ENCODE assay signal across 27 cellular contexts in the genomic region with DNA sequence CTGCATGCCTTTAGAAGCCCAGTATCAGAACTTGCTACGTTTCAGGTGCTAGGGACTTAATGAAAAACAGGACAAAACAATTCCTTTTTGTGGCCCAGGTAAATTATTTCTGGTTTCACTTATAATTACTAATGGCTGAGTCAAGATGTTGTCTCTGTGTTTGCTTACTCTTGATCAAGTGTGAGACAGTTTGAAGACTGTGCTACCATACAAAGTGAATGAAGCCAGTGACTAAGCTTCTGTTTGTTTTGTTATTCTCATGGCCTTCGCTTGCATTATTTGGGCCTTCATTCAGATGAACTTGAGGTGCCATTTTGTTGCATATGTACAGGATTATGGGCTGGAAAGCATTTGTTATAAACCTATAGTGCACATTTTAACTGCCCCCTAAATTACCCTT. TPM values are rescaled to one million over a fixed set of nuclear protein-coding genes. Genes with fewer than 3 reads are reported as not detected.
DNase-seq lines count a peak whose midpoint lies in the region; ATAC-seq, FAIRE-seq and TF ChIP-seq lines count a peak whose summit lies in the region.
"Had no signal": no experiment of that assay in that cellular context is flagged by ENCODE, and none has a peak within 500 bp of the region (broad histone marks: within the 10 kb centered on the region; RNA-seq: fewer than 3 reads in every experiment).

No MANE protein-coding gene starts in this region.

- H3K36me3 ChIP-seq in HUES64 (ENCODE audit: insufficient read depth, low read length), result peaks cover 57% of the 10 kb centered on the region
- H3K36me3 ChIP-seq in bronchial epithelial cell (ENCODE audit: control insufficient read depth, insufficient read depth, low read length), result peaks cover 3% of the 10 kb centered on the region
- H3K36me3 ChIP-seq in esophagus squamous epithelium, result peaks cover 0 to 94% (median 6%) of the 10 kb centered on the region in 3 donors

- no peak for TF ChIP-seq CTCF in bronchial epithelial cell (IDR thresholded peaks at IDR 0.05; ENCODE audit: insufficient read depth, low read length, severe bottlenecking)
- TF ChIP-seq CTCF in nephron progenitor cell (IDR thresholded peaks at IDR 0.05), result no peak
- TF ChIP-seq CTCF in endothelial cell (IDR thresholded peaks at IDR 0.05; ENCODE audit: unreplicated experiment), result no peak
- TF ChIP-seq CTCF in esophagus squamous epithelium (IDR thresholded peaks at IDR 0.05), result no peak

- no peak for DNase-seq in activated CD4-positive, CD25-positive, alpha-beta regulatory T cell treated with anti-CD3 and anti-CD28 coated beads, Interleukin-2, amount 50 U/mL, for 72 hours
- DNase-seq in bronchial epithelial cell (ENCODE audit: low read depth) (peak; percentile 90), nephron progenitor cell (no peak), endothelial cell (ENCODE audit: low spot score) (no peak), left lobe of liver (ENCODE audit: low spot score) (no peak), esophagus squamous epithelium (lab: John Stamatoyannopoulos, UW) (no peak)
- DNase-seq: activated CD4-positive, alpha-beta T cell treated with anti-CD3 and anti-CD28 coated beads, Interleukin-2, amount 10 ng/mL, durations not matched to agents 7 days and 5 days; activated CD8-positive, alpha-beta memory T cell treated with anti-CD3 and anti-CD28 coated beads, Interleukin-2, amount 10 ng/mL, durations not matched to agents 7 days and 5 days; CD4-positive, alpha-beta T cell; DMS 273 treated with DMSO at 0.1 percent for 48 hours; effector memory CD8-positive, alpha-beta T cell; Karpas-422; kidney glomerular epithelial cell; mesendoderm; MV-4-11; NCI-H1694; NCI-H69; nucleus accumbens; trophoblast cell had no signal

- no peak overlapping the region for H3K9ac ChIP-seq in HUES64 (ENCODE audit: low read depth, low read length)

- WGBS in HUES64, result 75% methylated on average over 2 of the region's 2 CpGs
- 84 to 87% methylated on average over 2 of the region's 2 CpGs for WGBS in esophagus squamous epithelium, 2 donors

- H3K4me1 ChIP-seq in HUES64 (ENCODE audit: insufficient read depth, low read length) (peaks cover 28% of the 10 kb centered on the region), esophagus squamous epithelium (no peaks in the 10 kb centered on the region)

- no peaks in the 10 kb centered on the region for H3K4me1 Mint-ChIP-seq in nephron progenitor cell
- no peaks in the 10 kb centered on the region for H3K4me1 Mint-ChIP-seq in endothelial cell (ENCODE audit: unreplicated experiment)
- H3K4me1 Mint-ChIP-seq: activated CD8-positive, alpha-beta memory T cell treated with anti-CD3 and anti-CD28 coated beads, Interleukin-2, amount 10 ng/mL, durations not matched to agents 7 days and 5 days had no signal

- no peaks in the 10 kb centered on the region for H3K9me3 Mint-ChIP-seq in nephron progenitor cell
- H3K9me3 Mint-ChIP-seq in endothelial cell (ENCODE audit: unreplicated experiment), result no peaks in the 10 kb centered on the region
- H3K9me3 Mint-ChIP-seq: activated CD4-positive, alpha-beta T cell treated with anti-CD3 and anti-CD28 coated beads, Interleukin-2, amount 10 ng/mL, durations not matched to agents 7 days and 5 days; activated naive CD4-positive, alpha-beta T cell treated with anti-CD3 and anti-CD28 coated beads, Interleukin-2, amount 50 U/mL, for 72 hours; activated T-helper 1 cell treated with anti-CD3 and anti-CD28 coated beads, Interleukin-12 subunit alpha, Interleukin-12 subunit beta, Interleukin-2, Interleukin-4 antibody, amounts not matched to agents 30 ng/mL and 10 ng/mL and 1 ng/mL, durations not matched to agents 14 hours and 24 hours and 36 hours; CD4-positive, alpha-beta T cell; effector memory CD8-positive, alpha-beta T cell; T-helper 1 cell treated with Interleukin-12 subunit alpha and Interleukin-12 subunit beta and Interleukin-4 antibody, amounts not matched to agents 30 μg/mL and 1 μg/mL, for 36 hours had no signal

- no peak for TF ChIP-seq POLR2A in esophagus squamous epithelium (IDR thresholded peaks at IDR 0.05)

- no peak for FAIRE-seq in bronchial epithelial cell (lab: Jason Lieb, UNC)
- FAIRE-seq: colon had no signal

- intact Hi-C loops in esophagus squamous epithelium (cut with DNase I), result no loop called here

- H3K9me3 ChIP-seq in HUES64 (ENCODE audit: insufficient read depth, low read depth, low read length) (no peaks in the 10 kb centered on the region), esophagus squamous epithelium (no peaks in the 10 kb centered on the region)
- H3K9me3 ChIP-seq: ascending aorta had no signal

- H3K27me3 Mint-ChIP-seq in nephron progenitor cell (ENCODE audit: low read depth, poor library complexity) (no peaks in the 10 kb centered on the region), endothelial cell (ENCODE audit: unreplicated experiment) (no peaks in the 10 kb centered on the region)
- H3K27me3 Mint-ChIP-seq: activated CD4-positive, alpha-beta T cell treated with anti-CD3 and anti-CD28 coated beads, Interleukin-2, amount 10 ng/mL, durations not matched to agents 7 days and 5 days; activated CD8-positive, alpha-beta memory T cell treated with anti-CD3 and anti-CD28 coated beads, Interleukin-2, amount 10 ng/mL, durations not matched to agents 7 days and 5 days; CD4-positive, alpha-beta T cell; effector memory CD8-positive, alpha-beta T cell had no signal

- H3K27ac Mint-ChIP-seq in nephron progenitor cell (peak overlapping the region; percentile 41), endothelial cell (ENCODE audit: unreplicated experiment) (no peak overlapping the region)
- H3K27ac Mint-ChIP-seq: activated CD4-positive, alpha-beta T cell treated with anti-CD3 and anti-CD28 coated beads, Interleukin-2, amount 10 ng/mL, durations not matched to agents 7 days and 5 days; activated CD8-positive, alpha-beta memory T cell treated with anti-CD3 and anti-CD28 coated beads, Interleukin-2, amount 10 ng/mL, durations not matched to agents 7 days and 5 days; activated T-helper 1 cell treated with anti-CD3 and anti-CD28 coated beads, Interleukin-12 subunit alpha, Interleukin-12 subunit beta, Interleukin-2, Interleukin-4 antibody, amounts not matched to agents 30 ng/mL and 10 ng/mL and 1 ng/mL, durations not matched to agents 14 hours and 24 hours and 36 hours; T-helper 1 cell treated with Interleukin-12 subunit alpha and Interleukin-12 subunit beta and Interleukin-4 antibody, amounts not matched to agents 30 μg/mL and 1 μg/mL, for 36 hours had no signal

- ATAC-seq in activated CD4-positive, CD25-positive, alpha-beta regulatory T cell treated with anti-CD3 and anti-CD28 coated beads, Interleukin-2, amount 50 U/mL, for 24 hours, result peak; percentile 51 to 56
- no peak for ATAC-seq in left lobe of liver
- ATAC-seq: activated CD8-positive, alpha-beta memory T cell treated with anti-CD3 and anti-CD28 coated beads, Interleukin-2, amount 10 ng/mL, durations not matched to agents 7 days and 5 days; activated naive CD4-positive, alpha-beta T cell treated with anti-CD3 and anti-CD28 coated beads, Interleukin-2, amount 50 U/mL, for 72 hours; effector memory CD8-positive, alpha-beta T cell had no signal

- H3K4me3 Mint-ChIP-seq in nephron progenitor cell, result no peak overlapping the region
- H3K4me3 Mint-ChIP-seq in endothelial cell (ENCODE audit: unreplicated experiment), result no peak overlapping the region
- H3K4me3 Mint-ChIP-seq: activated CD4-positive, alpha-beta T cell treated with anti-CD3 and anti-CD28 coated beads, Interleukin-2, amount 10 ng/mL, durations not matched to agents 7 days and 5 days; activated CD8-positive, alpha-beta memory T cell treated with anti-CD3 and anti-CD28 coated beads, Interleukin-2, amount 10 ng/mL, durations not matched to agents 7 days and 5 days; activated T-helper 1 cell treated with anti-CD3 and anti-CD28 coated beads, Interleukin-12 subunit alpha, Interleukin-12 subunit beta, Interleukin-2, Interleukin-4 antibody, amounts not matched to agents 30 ng/mL and 10 ng/mL and 1 ng/mL, durations not matched to agents 14 hours and 24 hours and 36 hours; CD4-positive, alpha-beta T cell; effector memory CD8-positive, alpha-beta T cell; T-helper 1 cell treated with Interleukin-12 subunit alpha and Interleukin-12 subunit beta and Interleukin-4 antibody, amounts not matched to agents 30 μg/mL and 1 μg/mL, for 36 hours had no signal

- H3K27me3 ChIP-seq in HUES64 (ENCODE audit: insufficient read depth, low read length), result no peaks in the 10 kb centered on the region
- no peaks in the 10 kb centered on the region for H3K27me3 ChIP-seq in bronchial epithelial cell (ENCODE audit: control insufficient read depth, insufficient read depth, low read length)
- no peaks in the 10 kb centered on the region for H3K27me3 ChIP-seq in esophagus squamous epithelium
- H3K27me3 ChIP-seq: ascending aorta had no signal

- H3K4me3 ChIP-seq in HUES64 (ENCODE audit: low read length) (no peak overlapping the region), bronchial epithelial cell (ENCODE audit: low read depth, low read length) (no peak overlapping the region), esophagus squamous epithelium (no peak overlapping the region)
- H3K4me3 ChIP-seq: ascending aorta had no signal

- H3K36me3 Mint-ChIP-seq in nephron progenitor cell (ENCODE audit: low read depth), result peaks cover 20% of the 10 kb centered on the region
- H3K36me3 Mint-ChIP-seq in endothelial cell (ENCODE audit: low read depth, unreplicated experiment), result no peaks in the 10 kb centered on the region

- peak overlapping the region; percentile 32; the same call in 1 of the 2 replicates for H3K27ac ChIP-seq in HUES64 (ENCODE audit: low read depth, low read length)
- no peak overlapping the region for H3K27ac ChIP-seq in esophagus squamous epithelium
- H3K27ac ChIP-seq: 22Rv1, ascending aorta had no signal

RNA-seq across cellular contexts. Expression of a gene that starts 17.9 kb away (rescaled TPM):
- 30.8 TPM for polyA plus RNA-seq in HUES64 (2013, experiment 1 of 2)
- 28.0 TPM for polyA plus RNA-seq in HUES64 (2013, experiment 2 of 2)
- total RNA-seq in bronchial epithelial cell, result 6.3 and 6.8 TPM in 2 replicates
- total RNA-seq in endothelial cell (ENCODE audit: unreplicated experiment), result 35.4 TPM
- total RNA-seq in left lobe of liver, result 8.8 TPM
- 10 to 100 TPM in 2 of 4 donors, 1 to 10 TPM in 2; 9.5 to 13.9 (median 10.9) TPM for total RNA-seq in esophagus squamous epithelium
